8 cellular contexts compared by ENCODE assay signal in the genomic region with DNA sequence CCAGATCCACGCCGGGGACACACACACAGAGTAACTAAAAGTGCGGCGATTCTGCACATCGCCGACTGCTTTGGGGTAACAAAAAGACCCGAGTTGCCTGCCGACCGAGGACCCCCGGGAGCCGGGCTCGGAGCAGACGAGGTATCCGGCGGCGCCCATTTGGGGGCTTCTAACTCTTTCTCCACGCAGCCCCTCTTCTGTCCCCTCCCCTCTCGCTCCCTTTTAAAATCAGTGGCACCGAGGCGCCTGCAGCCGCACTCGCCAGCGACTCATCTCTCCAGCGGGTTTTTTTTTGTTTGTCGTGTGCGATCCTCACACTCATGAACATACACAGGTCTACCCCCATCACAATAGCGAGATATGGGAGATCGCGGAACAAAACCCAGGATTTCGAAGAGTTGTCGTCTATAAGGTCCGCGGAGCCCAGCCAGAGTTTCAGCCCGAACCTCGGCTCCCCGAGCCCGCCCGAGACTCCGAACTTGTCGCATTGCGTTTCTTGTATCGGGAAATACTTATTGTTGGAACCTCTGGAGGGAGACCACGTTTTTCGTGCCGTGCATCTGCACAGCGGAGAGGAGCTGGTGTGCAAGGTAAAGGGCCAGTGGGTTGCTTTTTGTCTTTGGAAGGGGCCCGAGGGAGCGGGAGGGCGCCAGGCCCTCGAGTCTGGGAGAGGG. TPM values are rescaled to one million over a fixed set of nuclear protein-coding genes. Genes with fewer than 3 reads are reported as not detected.
A peak's percentile ranks its signal among the peaks of the same experiment; 100 is the strongest.
DNase-seq lines count a peak whose midpoint lies in the region; ATAC-seq and TF ChIP-seq lines count a peak whose summit lies in the region.

No MANE protein-coding gene starts in this region.

- H3K9me3 ChIP-seq in CD4-positive, alpha-beta memory T cell (ENCODE audit: control insufficient read depth in 1 of 2, low read length in 2 of 2) = no peaks in the 10 kb centered on the region
- H3K9me3 ChIP-seq in HUES48 (ENCODE audit: control insufficient read depth, insufficient read depth, low read length) (no peaks in the 10 kb centered on the region), muscle layer of colon (ENCODE audit: low read length) (no peaks in the 10 kb centered on the region), tibial nerve (no peaks in the 10 kb centered on the region)

- peak overlapping the region; percentile 84 for H3K27ac ChIP-seq in CD4-positive, alpha-beta memory T cell (ENCODE audit: low read depth, low read length)
- H3K27ac ChIP-seq in HUES48 (ENCODE audit: low read depth, low read length) (peak overlapping the region; percentile 59), muscle layer of colon (ENCODE audit: low read depth, low read length) (peak overlapping the region; percentile 96), tibial nerve (peak overlapping the region; percentile 91 to 96 (median 94))

- TF ChIP-seq CTCF in tibial nerve (IDR thresholded peaks at IDR 0.05) = no peak

- H3K36me3 ChIP-seq in CD4-positive, alpha-beta memory T cell (ENCODE audit: insufficient read depth, low read length) = peaks cover 3% of the 10 kb centered on the region
- no peaks in the 10 kb centered on the region; the same call in 1 of the 2 replicates for H3K36me3 ChIP-seq in HUES48 (ENCODE audit: control insufficient read depth, insufficient read depth, low read length)
- H3K36me3 ChIP-seq in muscle layer of colon (ENCODE audit: insufficient read depth, low read length) = peaks cover 3% of the 10 kb centered on the region
- peaks cover 0 to under 1% (median 0%) of the 10 kb centered on the region in 3 donors for H3K36me3 ChIP-seq in tibial nerve

- peak overlapping the region; percentile 79 for H3K9ac ChIP-seq in HUES48 (ENCODE audit: low read depth, low read length)
- peak overlapping the region; percentile 62 for H3K9ac ChIP-seq in muscle layer of colon (ENCODE audit: low read length)

- H3K27me3 Mint-ChIP-seq in CD4-positive, alpha-beta memory T cell = peaks cover 0 to 2% of the 10 kb centered on the region in 2 donors

- CTCF ChIA-PET in CD4-positive, alpha-beta memory T cell (lab: Charles Lee; ENCODE audit: partially characterized antibody) = interaction anchor here (0.7 to 9.8 kb wide), 29 partner anchors 9 to 889 kb away, joined by 3 to 237 read pairs (median 16); no protein-coding TSS in a partner anchor

- WGBS in tibial nerve, 2 donors = 0 to 1% methylated on average over 48 to 50 of the region's 50 CpGs

- peak; percentile 37 to 60 (median 46) for DNase-seq in CD4-positive, alpha-beta memory T cell
- DNase-seq in activated CD4-positive, alpha-beta T cell treated with anti-CD3 and anti-CD28 coated beads for 4 hours = peak; percentile 42 to 46
- DNase-seq in effector CD4-positive, alpha-beta T cell = peak; percentile 10
- DNase-seq in tibial nerve (ENCODE audit: low spot score in 2 of 2) (no peak), NCI-H1048 (lab: John Stamatoyannopoulos, UW) (no peak)

- peaks cover 0 to 2% (median 0%) of the 10 kb centered on the region in 8 donors for H3K9me3 Mint-ChIP-seq in CD4-positive, alpha-beta memory T cell

- H3K27ac Mint-ChIP-seq in CD4-positive, alpha-beta memory T cell = peak overlapping the region; percentile 92 to 98 (median 96)

- H3K4me3 Mint-ChIP-seq in CD4-positive, alpha-beta memory T cell = peak overlapping the region; percentile 97 to 100 (median 99)

- no peak for TF ChIP-seq EP300 in tibial nerve (IDR thresholded peaks at IDR 0.05)

- no peak for ATAC-seq in HG03378 (IDR thresholded peaks at IDR 0.05; ENCODE audit: unreplicated experiment)

- intact Hi-C loops in CD4-positive, alpha-beta memory T cell (cut with micrococcal nuclease) = loop anchor here (2.0 to 10.0 kb wide), 10 partner anchors 139 to 1903 kb away; a partner anchor contains a TSS

- TF ChIP-seq POLR2A in tibial nerve (IDR thresholded peaks at IDR 0.05) = no peak

- H3K36me3 Mint-ChIP-seq in CD4-positive, alpha-beta memory T cell = peaks cover 15 to 61% of the 10 kb centered on the region in 2 donors

- H3K4me3 ChIP-seq in CD4-positive, alpha-beta memory T cell (ENCODE audit: low read length in 2 of 2) = peak overlapping the region; percentile 78 to 96
- H3K4me3 ChIP-seq in HUES48 (ENCODE audit: low read depth, low read length) (peak overlapping the region; percentile 90), muscle layer of colon (ENCODE audit: low read depth in 1 of 2, low read length in 2 of 2) (peak overlapping the region; percentile 94 to 95), tibial nerve (peak overlapping the region; percentile 85 to 91 (median 86))

- POLR2A ChIA-PET in CD4-positive, alpha-beta memory T cell (lab: Charles Lee; ENCODE audit: partially characterized antibody) = interaction anchor here (0.6 to 5.0 kb wide), 40 partner anchors 10 to 971 kb away, joined by 3 to 105 read pairs (median 8); no protein-coding TSS in a partner anchor

- peaks cover 46% of the 10 kb centered on the region for H3K4me1 ChIP-seq in CD4-positive, alpha-beta memory T cell (ENCODE audit: insufficient read depth, low read length)
- H3K4me1 ChIP-seq in HUES48 (ENCODE audit: control insufficient read depth, insufficient read depth, low read length) (peaks cover 43% of the 10 kb centered on the region), muscle layer of colon (ENCODE audit: insufficient read depth, low read length) (peaks cover 49% of the 10 kb centered on the region), tibial nerve (peaks cover 0 to 58% (median 18%) of the 10 kb centered on the region in 4 donors)

- H3K27me3 ChIP-seq in CD4-positive, alpha-beta memory T cell (ENCODE audit: insufficient read depth, low read length) = no peaks in the 10 kb centered on the region
- H3K27me3 ChIP-seq in HUES48 (ENCODE audit: control insufficient read depth, insufficient read depth, low read length) (peaks cover 10% of the 10 kb centered on the region), muscle layer of colon (ENCODE audit: control insufficient read depth in 1 of 2, insufficient read depth in 2 of 2, low read length in 2 of 2) (no peaks in the 10 kb centered on the region), tibial nerve (no peaks in the 10 kb centered on the region)

- H3K4me1 Mint-ChIP-seq in CD4-positive, alpha-beta memory T cell = peaks cover 33 to 83% (median 50%) of the 10 kb centered on the region in 4 donors

RNA-seq across cellular contexts. Expression of a gene that starts 1.4 kb away (rescaled TPM):
- total RNA-seq in CD4-positive, alpha-beta memory T cell = 100 to 1,000 TPM; 123 to 126 TPM
- 10 to 100 TPM; 73.8 to 79.0 TPM for polyA plus RNA-seq in CD4-positive, alpha-beta memory T cell
- total RNA-seq in tibial nerve = 100 to 1,000 TPM; 182 to 554 (median 315) TPM

Comparison
In these comparisons a context has a peak if more than half of its experiments do, and no peak if none do; other contexts are left out.
1. DNase-seq: peak in CD4-positive, alpha-beta memory T cell (5 of 5), activated CD4-positive, alpha-beta T cell treated with anti-CD3 and anti-CD28 coated beads for 4 hours (2 of 2) and effector CD4-positive, alpha-beta T cell (single experiment); none in tibial nerve (0 of 2) and NCI-H1048 (single experiment).
2. Peak in every context shown above with its lines, with median percentiles within 50 percentile points of each other: H3K27ac ChIP-seq and H3K4me3 ChIP-seq.